ENCODE assay signal across 8 cellular contexts in genomic region chr13:49936085-49936942, GRCh38. TPM values are rescaled to one million over a fixed set of nuclear protein-coding genes. Genes with fewer than 3 reads are reported as not detected.
A peak's percentile ranks its signal among the peaks of the same experiment; 100 is the strongest.
DNase-seq lines count a peak whose midpoint lies in the region; ATAC-seq and TF ChIP-seq lines count a peak whose summit lies in the region.

Gene SPRYD7, minus strand, starts transcription at chr13:49936340. Its CDS starts 105 bp downstream, at chr13:49936235.

- ATAC-seq in HG02610 (IDR thresholded peaks at IDR 0.05; ENCODE audit: unreplicated experiment): peak; percentile 98

- H3K36me3 Mint-ChIP-seq in activated naive CD4-positive, alpha-beta T cell treated with anti-CD3 and anti-CD28 coated beads, Interleukin-2, amount 50 U/mL, for 24 hours: no peaks in the 10 kb centered on the region

- H3K9me3 ChIP-seq in SK-N-MC (ENCODE audit: low read depth, low read length): no peaks in the 10 kb centered on the region

- H3K4me3 Mint-ChIP-seq in activated naive CD4-positive, alpha-beta T cell treated with anti-CD3 and anti-CD28 coated beads, Interleukin-2, amount 50 U/mL, for 24 hours: peak within 1 kb of the TSS; percentile 96

- peaks cover 14% of the 10 kb centered on the region for H3K4me1 Mint-ChIP-seq in activated naive CD4-positive, alpha-beta T cell treated with anti-CD3 and anti-CD28 coated beads, Interleukin-2, amount 50 U/mL, for 24 hours

- H3K27ac ChIP-seq in SK-N-MC (no peak within 1 kb of the TSS), temporal lobe (ENCODE audit: low read depth, low read length) (no peak within 1 kb of the TSS)

- peak within 1 kb of the TSS; percentile 67 for H3K9ac ChIP-seq in SK-N-MC (ENCODE audit: insufficient read length)

- peak; percentile 90 for DNase-seq in GM12864 (ENCODE audit: low read depth)
- peak; percentile 64 for DNase-seq in NCI-H1048 (lab: John Stamatoyannopoulos, UW)
- no peak for DNase-seq in SK-N-MC (ENCODE audit: low read depth, low spot score)
- peak; percentile 98 for DNase-seq in glomerular visceral epithelial cell (ENCODE audit: extremely low spot score)
- peak; percentile 97 for DNase-seq in occipital lobe (lab: John Stamatoyannopoulos, UW)

- no peaks in the 10 kb centered on the region for H3K27me3 Mint-ChIP-seq in activated naive CD4-positive, alpha-beta T cell treated with anti-CD3 and anti-CD28 coated beads, Interleukin-2, amount 50 U/mL, for 24 hours

- H3K36me3 ChIP-seq in SK-N-MC (ENCODE audit: insufficient read depth, low read length): no peaks in the 10 kb centered on the region

- peak within 1 kb of the TSS; percentile 72 for H3K27ac Mint-ChIP-seq in activated naive CD4-positive, alpha-beta T cell treated with anti-CD3 and anti-CD28 coated beads, Interleukin-2, amount 50 U/mL, for 24 hours

- H3K4me3 ChIP-seq in GM12864 (ENCODE audit: low read depth, low read length) (peak within 1 kb of the TSS; percentile 94), SK-N-MC (peak within 1 kb of the TSS; percentile 97)

- TF ChIP-seq CTCF in GM12864 (IDR thresholded peaks at IDR 0.05; ENCODE audit: low read depth, low read length, missing control alignments): peak; percentile 82

- no peaks in the 10 kb centered on the region for H3K9me3 Mint-ChIP-seq in activated naive CD4-positive, alpha-beta T cell treated with anti-CD3 and anti-CD28 coated beads, Interleukin-2, amount 50 U/mL, for 24 hours

RNA-seq across cellular contexts. Expression of gene SPRYD7, which starts in this region (rescaled TPM):
- total RNA-seq in occipital lobe (12.0 TPM), temporal lobe (10.3 TPM)
